ENCODE assay signal across 8 cellular contexts in genomic region chr22:43185860-43186261, GRCh38. TPM values are rescaled to one million over a fixed set of nuclear protein-coding genes. Genes with fewer than 3 reads are reported as not detected.
DNase-seq lines count a peak whose midpoint lies in the region; ATAC-seq and TF ChIP-seq lines count a peak whose summit lies in the region.

No MANE protein-coding gene starts in this region.

- peak overlapping the region; percentile 72 for H3K4me3 Mint-ChIP-seq in Caco-2 (ENCODE audit: unreplicated experiment)
- peak overlapping the region; percentile 79 for H3K4me3 Mint-ChIP-seq in activated T-helper 2 cell treated with anti-CD3 and anti-CD28 coated beads, Interferon-gamma antibody, Interleukin-2, Interleukin-4, amounts not matched to agents 10 μg/mL and 5 μg/mL and 100 μg/mL, durations not matched to agents 14 hours and 24 hours and 36 hours (ENCODE audit: low read depth)

- POLR2A ChIA-PET in Caco-2 (lab: Charles Lee): no interaction called here

- H3K36me3 Mint-ChIP-seq in Caco-2 (ENCODE audit: insufficient read depth, unreplicated experiment): peaks cover 4% of the 10 kb centered on the region
- peaks cover 21% of the 10 kb centered on the region for H3K36me3 Mint-ChIP-seq in activated T-helper 2 cell treated with anti-CD3 and anti-CD28 coated beads, Interferon-gamma antibody, Interleukin-2, Interleukin-4, amounts not matched to agents 10 μg/mL and 5 μg/mL and 100 μg/mL, durations not matched to agents 14 hours and 24 hours and 36 hours (ENCODE audit: low read depth)

- peak in 1 of 2 donors; percentile 3 for ATAC-seq in left cardiac atrium
- ATAC-seq in psoas muscle: peak in 1 of 4 donors; percentile 9
- ATAC-seq in GM21447 (IDR thresholded peaks at IDR 0.05; ENCODE audit: unreplicated experiment): no peak
- ATAC-seq in HG02763 (IDR thresholded peaks at IDR 0.05; ENCODE audit: unreplicated experiment): no peak

- intact Hi-C loops in Caco-2 (cut with micrococcal nuclease; ENCODE audit: unreplicated experiment) (loop anchor here (5.0 kb wide), 1 partner anchor 46 kb away; no protein-coding TSS in a partner anchor), left cardiac atrium (cut with DNase I) (no loop called here), psoas muscle (cut with DNase I) (no loop called here)
- intact Hi-C loops in activated T-helper 2 cell treated with anti-CD3 and anti-CD28 coated beads, Interferon-gamma antibody, Interleukin-2, Interleukin-4, amounts not matched to agents 10 μg/mL and 5 μg/mL and 100 μg/mL, durations not matched to agents 14 hours and 24 hours and 36 hours (cut with micrococcal nuclease): loop anchor here (5.0 kb wide), 1 partner anchor 34 kb away; the partner anchor contains the start of gene TSPO

- peak overlapping the region; percentile 43 for H3K27ac Mint-ChIP-seq in Caco-2 (ENCODE audit: unreplicated experiment)
- no peak overlapping the region for H3K27ac Mint-ChIP-seq in activated T-helper 2 cell treated with anti-CD3 and anti-CD28 coated beads, Interferon-gamma antibody, Interleukin-2, Interleukin-4, amounts not matched to agents 10 μg/mL and 5 μg/mL and 100 μg/mL, durations not matched to agents 14 hours and 24 hours and 36 hours

- H3K36me3 ChIP-seq in Caco-2 (ENCODE audit: control insufficient read depth, insufficient read depth, low read length) (peaks cover 2% of the 10 kb centered on the region; the same call in 1 of the 2 replicates), psoas muscle (ENCODE audit: insufficient read depth in 1 of 2, low read depth in 1 of 2) (peaks cover 0 to 14% of the 10 kb centered on the region in 2 donors)

- DNase-seq in Caco-2 (peak; percentile 37 to 52), left cardiac atrium (peak; percentile 65), psoas muscle (peak; percentile 51 to 74)
- no peak for DNase-seq in Jurkat, Clone E6-1 (ENCODE audit: low read depth, low spot score)
- no peak for DNase-seq in activated T-helper 2 cell treated with anti-CD3 and anti-CD28 coated beads, Interferon-gamma antibody, Interleukin-2, Interleukin-4, amounts not matched to agents 10 μg/mL and 5 μg/mL and 100 μg/mL, durations not matched to agents 14 hours and 24 hours and 36 hours (ENCODE audit: low spot score)
- DNase-seq in activated CD4-positive, alpha-beta T cell treated with anti-CD3 and anti-CD28 coated beads for 48 hours: no peak

- no peaks in the 10 kb centered on the region for H3K9me3 ChIP-seq in Caco-2
- H3K9me3 ChIP-seq in psoas muscle: no peaks in the 10 kb centered on the region

- H3K4me3 ChIP-seq in Caco-2 (ENCODE audit: low read depth, low read length): peak overlapping the region; percentile 86
- peak overlapping the region; percentile 87 for H3K4me3 ChIP-seq in Jurkat, Clone E6-1 (ENCODE audit: low read length)
- H3K4me3 ChIP-seq in psoas muscle: peak overlapping the region; percentile 75

- no peaks in the 10 kb centered on the region for H3K27me3 Mint-ChIP-seq in Caco-2 (ENCODE audit: insufficient read depth, unreplicated experiment)
- H3K27me3 Mint-ChIP-seq in activated T-helper 2 cell treated with anti-CD3 and anti-CD28 coated beads, Interferon-gamma antibody, Interleukin-2, Interleukin-4, amounts not matched to agents 10 μg/mL and 5 μg/mL and 100 μg/mL, durations not matched to agents 14 hours and 24 hours and 36 hours (ENCODE audit: low read depth): no peaks in the 10 kb centered on the region

- BruUV-seq in Caco-2 (replicated peaks; lab: Mats Ljungman, UMichigan): no TSS peak

- CTCF ChIA-PET in Caco-2 (lab: Charles Lee): interaction anchor here (1.0 kb wide), 1 partner anchor 388 kb away, joined by 3 read pairs; no protein-coding TSS in a partner anchor

- peaks cover 23% of the 10 kb centered on the region for H3K4me1 Mint-ChIP-seq in Caco-2 (ENCODE audit: low read depth, unreplicated experiment)
- peaks cover 15% of the 10 kb centered on the region for H3K4me1 Mint-ChIP-seq in activated T-helper 2 cell treated with anti-CD3 and anti-CD28 coated beads, Interferon-gamma antibody, Interleukin-2, Interleukin-4, amounts not matched to agents 10 μg/mL and 5 μg/mL and 100 μg/mL, durations not matched to agents 14 hours and 24 hours and 36 hours (ENCODE audit: low read depth)

- TF ChIP-seq CTCF in Caco-2 (IDR thresholded peaks at IDR 0.05; ENCODE audit: insufficient read depth in 1 of 2, low read depth in 1 of 2, low read length in 1 of 2, severe bottlenecking in 1 of 2, unreplicated experiment in 1 of 2): no peak
- TF ChIP-seq CTCF in psoas muscle (IDR thresholded peaks at IDR 0.05): no peak

- 10 to 17% (median 11%) methylated on average over 12 of the region's 12 CpGs for WGBS in psoas muscle, 3 donors

- H3K27me3 ChIP-seq in Caco-2 (replicated peaks; ENCODE audit: control insufficient read depth, insufficient read depth, low read length): no peaks in the 10 kb centered on the region
- H3K27me3 ChIP-seq in psoas muscle (ENCODE audit: insufficient read depth in 3 of 3, low read length in 2 of 3): peaks cover 0 to 7% (median 0%) of the 10 kb centered on the region in 3 donors

- H3K4me1 ChIP-seq in Caco-2 (peaks cover 16% of the 10 kb centered on the region; the same call in 1 of the 2 replicates), psoas muscle (peaks cover 5% of the 10 kb centered on the region)

- no peak overlapping the region for H3K27ac ChIP-seq in psoas muscle

- H3K9me3 Mint-ChIP-seq in Caco-2 (ENCODE audit: unreplicated experiment): no peaks in the 10 kb centered on the region
- peaks cover 2% of the 10 kb centered on the region for H3K9me3 Mint-ChIP-seq in activated T-helper 2 cell treated with anti-CD3 and anti-CD28 coated beads, Interferon-gamma antibody, Interleukin-2, Interleukin-4, amounts not matched to agents 10 μg/mL and 5 μg/mL and 100 μg/mL, durations not matched to agents 14 hours and 24 hours and 36 hours

RNA-seq across cellular contexts. Expression of gene TTLL12, which starts 1.1 kb away (rescaled TPM):
- total RNA-seq in Caco-2 (2022): 46.4 and 52.5 TPM in 2 replicates
- 69.6 TPM for polyA plus RNA-seq in Jurkat, Clone E6-1 (2012; ENCODE audit: insufficient read depth, insufficient read length)
- 85.7 and 89.1 TPM in 2 replicates for total RNA-seq in activated T-helper 2 cell treated with anti-CD3 and anti-CD28 coated beads, Interferon-gamma antibody, Interleukin-2, Interleukin-4, amounts not matched to agents 10 μg/mL and 5 μg/mL and 100 μg/mL, durations not matched to agents 14 hours and 24 hours and 36 hours
- 10 to 100 TPM in 1 of 2 donors, 1 to 10 TPM in 1; 9.3 to 10.3 TPM for total RNA-seq in left cardiac atrium
- total RNA-seq in psoas muscle: 10 to 100 TPM; 12.3 to 15.1 (median 13.5) TPM
- 10 to 100 TPM in 2 of 3 donors, 1 to 10 TPM in 1; 9.9 to 20.7 (median 17.5) TPM for polyA plus RNA-seq in psoas muscle

RNA-seq across cellular contexts. Expression of gene TSPO, which starts 34.5 kb away (rescaled TPM):
- 44.6 and 50.1 TPM in 2 replicates for total RNA-seq in Caco-2 (2022)
- not detected for polyA plus RNA-seq in Jurkat, Clone E6-1 (2012; ENCODE audit: insufficient read depth, insufficient read length)
- 126 and 127 TPM in 2 replicates for total RNA-seq in activated T-helper 2 cell treated with anti-CD3 and anti-CD28 coated beads, Interferon-gamma antibody, Interleukin-2, Interleukin-4, amounts not matched to agents 10 μg/mL and 5 μg/mL and 100 μg/mL, durations not matched to agents 14 hours and 24 hours and 36 hours
- 100 to 1,000 TPM in 1 of 2 donors, 10 to 100 TPM in 1; 96.2 to 147 TPM for total RNA-seq in left cardiac atrium
- 10 to 100 TPM; 35.8 to 69.9 (median 59.5) TPM for total RNA-seq in psoas muscle
- 100 to 1,000 TPM in 2 of 3 donors, 10 to 100 TPM in 1; 74.8 to 148 (median 101) TPM for polyA plus RNA-seq in psoas muscle

RNA-seq across cellular contexts. Expression of gene MCAT, which starts 42.7 kb away (rescaled TPM):
- total RNA-seq in Caco-2 (2022): 23.5 and 23.8 TPM in 2 replicates
- 26.8 TPM for polyA plus RNA-seq in Jurkat, Clone E6-1 (2012; ENCODE audit: insufficient read depth, insufficient read length)
- total RNA-seq in activated T-helper 2 cell treated with anti-CD3 and anti-CD28 coated beads, Interferon-gamma antibody, Interleukin-2, Interleukin-4, amounts not matched to agents 10 μg/mL and 5 μg/mL and 100 μg/mL, durations not matched to agents 14 hours and 24 hours and 36 hours: 17.3 and 18.5 TPM in 2 replicates
- 10 to 100 TPM; 10.4 to 12.7 TPM for total RNA-seq in left cardiac atrium
- 10 to 100 TPM; 14.8 to 21.7 (median 16.9) TPM for total RNA-seq in psoas muscle
- 10 to 100 TPM; 21.9 to 33.4 (median 23.4) TPM for polyA plus RNA-seq in psoas muscle

Comparison
In these comparisons a context has a peak if more than half of its experiments do, and no peak if none do; other contexts are left out.
1. DNase-seq: peak in Caco-2 (2 of 2), left cardiac atrium (single experiment) and psoas muscle (2 of 2); none in Jurkat, Clone E6-1 (single experiment), activated T-helper 2 cell treated with anti-CD3 and anti-CD28 coated beads, Interferon-gamma antibody, Interleukin-2, Interleukin-4, amounts not matched to agents 10 μg/mL and 5 μg/mL and 100 μg/mL, durations not matched to agents 14 hours and 24 hours and 36 hours (single experiment) and activated CD4-positive, alpha-beta T cell treated with anti-CD3 and anti-CD28 coated beads for 48 hours (single experiment).
2. intact Hi-C loops: an anchor here in Caco-2 (5.0 kb wide) and activated T-helper 2 cell treated with anti-CD3 and anti-CD28 coated beads, Interferon-gamma antibody, Interleukin-2, Interleukin-4, amounts not matched to agents 10 μg/mL and 5 μg/mL and 100 μg/mL, durations not matched to agents 14 hours and 24 hours and 36 hours (5.0 kb wide); none called in left cardiac atrium and psoas muscle.
3. Peak in every context shown above with its lines, with median percentiles within 50 percentile points of each other: H3K4me3 ChIP-seq.